Comparison of ENCODE assay signal across 23 cellular contexts in the genomic region with DNA sequence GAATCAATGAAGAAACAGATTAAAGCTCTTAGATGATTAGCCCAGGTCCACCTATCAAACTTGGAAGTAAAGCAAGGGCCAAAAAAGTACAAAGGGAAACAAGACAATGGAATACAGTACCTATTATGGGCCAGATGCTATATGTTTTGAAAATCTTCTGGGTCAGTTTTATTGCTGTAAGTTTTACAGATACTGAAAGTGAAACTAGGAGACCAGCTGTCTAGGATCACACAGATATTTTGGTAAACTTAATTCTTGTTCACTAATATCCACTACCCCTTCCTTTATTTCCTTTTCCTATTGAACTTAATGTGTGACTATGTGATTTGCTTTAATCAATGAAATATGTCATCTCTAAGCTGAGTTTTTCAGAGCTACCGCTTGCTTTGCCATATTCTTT.
A peak's percentile ranks its signal among the peaks of the same experiment; 100 is the strongest.
DNase-seq lines count a peak whose midpoint lies in the region; ATAC-seq and TF ChIP-seq lines count a peak whose summit lies in the region.
"Had no signal": no experiment of that assay in that cellular context is flagged by ENCODE, and none has a peak within 500 bp of the region (broad histone marks: within the 10 kb centered on the region; RNA-seq: fewer than 3 reads in every experiment).

No MANE protein-coding gene starts in this region.

- peak overlapping the region; percentile 35 for H2AFZ ChIP-seq in HCT116 (ENCODE audit: low read depth, low read length, poor library complexity, severe bottlenecking)

- H3K4me3 ChIP-seq in HCT116 (replicated peaks in 1 of 2; ENCODE audit: low read depth in 1 of 2, low read length in 2 of 2): no peak overlapping the region
- H3K4me3 ChIP-seq: left lung, pancreas, SK-N-MC had no signal

- H3K4me3 Mint-ChIP-seq in activated T-cell treated with anti-CD3 and anti-CD28 coated beads, Interleukin-2, amount 50 U/mL, for 4 hours: no peak overlapping the region
- H3K4me3 Mint-ChIP-seq: activated CD4-positive, alpha-beta memory T cell treated with anti-CD3 and anti-CD28 coated beads for 36 hours; immature natural killer cell; natural killer cell treated with Interleukin-12 subunit alpha and Interleukin-12 subunit beta and Interleukin-15 and Interleukin-18, amount 100 ng/mL, for 72 hours; type B pancreatic cell had no signal

- H3K27ac ChIP-seq in HCT116 (ENCODE audit: low read depth, low read length): no peak overlapping the region
- H3K27ac ChIP-seq: left lung, pancreas, SK-N-MC had no signal

- H3K4me2 ChIP-seq in HCT116 (ENCODE audit: low read length): no peak overlapping the region

- H3K36me3 ChIP-seq in HCT116 (ENCODE audit: control insufficient read depth in 1 of 2, insufficient read depth in 2 of 2, low read length in 2 of 2): no peaks in the 10 kb centered on the region
- H3K36me3 ChIP-seq: left lung, pancreas had no signal

- H3K4me1 Mint-ChIP-seq in activated T-cell treated with anti-CD3 and anti-CD28 coated beads, Interleukin-2, amount 50 U/mL, for 4 hours (ENCODE audit: low read depth): no peaks in the 10 kb centered on the region
- H3K4me1 Mint-ChIP-seq: immature natural killer cell had no signal

- H3K36me3 Mint-ChIP-seq in activated T-cell treated with anti-CD3 and anti-CD28 coated beads, Interleukin-2, amount 50 U/mL, for 4 hours (ENCODE audit: insufficient read depth): no peaks in the 10 kb centered on the region
- H3K36me3 Mint-ChIP-seq: activated CD4-positive, alpha-beta memory T cell treated with anti-CD3 and anti-CD28 coated beads for 36 hours; immature natural killer cell; natural killer cell treated with Interleukin-12 subunit alpha and Interleukin-12 subunit beta and Interleukin-15 and Interleukin-18, amount 100 ng/mL, for 72 hours; type B pancreatic cell had no signal

- H3K27me3 ChIP-seq in HCT116 (ENCODE audit: insufficient read depth, low read length): no peaks in the 10 kb centered on the region
- H3K27me3 ChIP-seq: left lung, pancreas had no signal

- intact Hi-C loops in HCT116 (cut with micrococcal nuclease): no loop called here

- no peak overlapping the region for H3K9ac ChIP-seq in HCT116 (ENCODE audit: low read length)

- no peak for ATAC-seq in HCT116
- no peak for ATAC-seq in omental fat pad (ENCODE audit: low FRiP score)
- ATAC-seq in activated T-cell treated with anti-CD3 and anti-CD28 coated beads, Interleukin-2, amount 50 U/mL, for 4 hours: no peak
- ATAC-seq: left lung; natural killer cell treated with Interleukin-12 subunit alpha and Interleukin-12 subunit beta and Interleukin-15 and Interleukin-18, amount 100 ng/mL, for 72 hours; pancreas; right cardiac atrium had no signal

- H3K9me2 ChIP-seq in HCT116 (ENCODE audit: insufficient read depth): no peaks in the 10 kb centered on the region

- peak; percentile 6 for DNase-seq in GM03348 (ENCODE audit: low spot score)
- DNase-seq in HCT116 (ENCODE audit: low read depth, low spot score): no peak
- DNase-seq in OCI-M1 (lab: John Stamatoyannopoulos, UW): peak; percentile 79
- DNase-seq in iris pigment epithelial cell (ENCODE audit: low read depth): peak; percentile 38
- DNase-seq in superior temporal gyrus (ENCODE audit: extremely low spot score): no peak
- no peak for DNase-seq in omental fat pad (ENCODE audit: low spot score)
- DNase-seq in activated T-cell treated with anti-CD3 and anti-CD28 coated beads, Interleukin-2, amount 50 U/mL, for 4 hours: no peak
- DNase-seq in anterior cingulate cortex (lab: John Stamatoyannopoulos, UW): no peak
- DNase-seq: activated CD4-positive, alpha-beta memory T cell treated with anti-CD3 and anti-CD28 coated beads for 36 hours; activated T-cell treated with anti-CD3 and anti-CD28 coated beads for 4 hours; amygdala; Caco-2; central memory CD4-positive, alpha-beta T cell; DND-41; immature natural killer cell; left lung; NCI-H1105 treated with DMSO at 0.1 percent for 48 hours; pancreas; T-helper 9 cell had no signal

- RAD21 ChIA-PET in HCT116 (lab: Charles Lee; ENCODE audit: low non-redundant PET in 1 of 2, low total read pairs in 2 of 2, uncharacterized antibody in 2 of 2, unreplicated experiment in 2 of 2): no interaction called here

- H3K4me1 ChIP-seq in HCT116 (ENCODE audit: control insufficient read depth in 1 of 2, insufficient read depth in 2 of 2, low read length in 2 of 2): no peaks in the 10 kb centered on the region
- H3K4me1 ChIP-seq: Caco-2, left lung, pancreas had no signal

- TF ChIP-seq CTCF in HCT116 (IDR thresholded peaks at IDR 0.05 in 2 of 3, conservative IDR thresholded peaks at IDR 0.05 in 1 of 3; ENCODE audit: borderline replicate concordance in 1 of 3, insufficient read depth in 1 of 3, low read depth in 2 of 3, low read length in 2 of 3) (no peak), omental fat pad (IDR thresholded peaks at IDR 0.05) (no peak)

- TF ChIP-seq POLR2A in HCT116 (IDR thresholded peaks at IDR 0.05; ENCODE audit: borderline replicate concordance, extremely low read depth, insufficient read depth, insufficient read length): no peak

- H3K9me3 Mint-ChIP-seq in activated T-cell treated with anti-CD3 and anti-CD28 coated beads, Interleukin-2, amount 50 U/mL, for 4 hours: no peaks in the 10 kb centered on the region
- H3K9me3 Mint-ChIP-seq: activated CD4-positive, alpha-beta memory T cell treated with anti-CD3 and anti-CD28 coated beads for 36 hours; type B pancreatic cell had no signal

- POLR2A ChIA-PET in HCT116 (lab: Charles Lee): no interaction called here

- no peaks in the 10 kb centered on the region for H3K27me3 Mint-ChIP-seq in activated T-cell treated with anti-CD3 and anti-CD28 coated beads, Interleukin-2, amount 50 U/mL, for 4 hours (ENCODE audit: low read depth)
- H3K27me3 Mint-ChIP-seq: activated CD4-positive, alpha-beta memory T cell treated with anti-CD3 and anti-CD28 coated beads for 36 hours; natural killer cell treated with Interleukin-12 subunit alpha and Interleukin-12 subunit beta and Interleukin-15 and Interleukin-18, amount 100 ng/mL, for 72 hours; type B pancreatic cell had no signal

- no peak for TF ChIP-seq RAD21 in HCT116 (IDR thresholded peaks at IDR 0.05; ENCODE audit: low read depth)

- CTCF ChIA-PET in HCT116 (lab: Charles Lee): no interaction called here

- no peaks in the 10 kb centered on the region for H4K20me1 ChIP-seq in HCT116 (ENCODE audit: insufficient read depth)

- no peaks in the 10 kb centered on the region for H3K79me2 ChIP-seq in HCT116 (ENCODE audit: insufficient read depth, low read length)

- no peaks in the 10 kb centered on the region for H3K9me3 ChIP-seq in HCT116 (ENCODE audit: control insufficient read depth in 1 of 2, insufficient read depth in 1 of 2, low read depth in 1 of 2, low read length in 2 of 2)
- H3K9me3 ChIP-seq: Caco-2, pancreas had no signal

- no TSS peak for BruUV-seq in HCT116 (replicated peaks; lab: Mats Ljungman, UMichigan)

TF ChIP-seq in HCT116, 20 proteins besides CTCF, POLR2A, EP300 and RAD21:
- TF ChIP-seq YY1 (IDR thresholded peaks at IDR 0.05; ENCODE audit: extremely low read depth, insufficient replicate concordance, low read depth, low read length) (no peak), JUND (IDR thresholded peaks at IDR 0.05) (no peak), ZNF274 (IDR thresholded peaks at IDR 0.05; ENCODE audit: low read depth, low read length) (no peak), ELF1 (IDR thresholded peaks at IDR 0.05; ENCODE audit: borderline replicate concordance, low read depth) (no peak), EZH2 (IDR thresholded peaks at IDR 0.05) (no peak), TCF7L2 (IDR thresholded peaks at IDR 0.05; ENCODE audit: borderline replicate concordance, extremely low read depth, insufficient read depth, insufficient read length) (no peak), SP1 (IDR thresholded peaks at IDR 0.05; ENCODE audit: low read depth) (no peak), CEBPB (IDR thresholded peaks at IDR 0.05; ENCODE audit: low read depth) (no peak), EGR1 (IDR thresholded peaks at IDR 0.05; ENCODE audit: low read depth) (no peak)
- TF ChIP-seq, protein P1, sequence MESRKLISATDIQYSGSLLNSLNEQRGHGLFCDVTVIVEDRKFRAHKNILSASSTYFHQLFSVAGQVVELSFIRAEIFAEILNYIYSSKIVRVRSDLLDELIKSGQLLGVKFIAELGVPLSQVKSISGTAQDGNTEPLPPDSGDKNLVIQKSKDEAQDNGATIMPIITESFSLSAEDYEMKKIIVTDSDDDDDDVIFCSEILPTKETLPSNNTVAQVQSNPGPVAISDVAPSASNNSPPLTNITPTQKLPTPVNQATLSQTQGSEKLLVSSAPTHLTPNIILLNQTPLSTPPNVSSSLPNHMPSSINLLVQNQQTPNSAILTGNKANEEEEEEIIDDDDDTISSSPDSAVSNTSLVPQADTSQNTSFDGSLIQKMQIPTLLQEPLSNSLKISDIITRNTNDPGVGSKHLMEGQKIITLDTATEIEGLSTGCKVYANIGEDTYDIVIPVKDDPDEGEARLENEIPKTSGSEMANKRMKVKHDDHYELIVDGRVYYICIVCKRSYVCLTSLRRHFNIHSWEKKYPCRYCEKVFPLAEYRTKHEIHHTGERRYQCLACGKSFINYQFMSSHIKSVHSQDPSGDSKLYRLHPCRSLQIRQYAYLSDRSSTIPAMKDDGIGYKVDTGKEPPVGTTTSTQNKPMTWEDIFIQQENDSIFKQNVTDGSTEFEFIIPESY (IDR thresholded peaks at IDR 0.05; ENCODE audit: extremely low read depth, insufficient replicate concordance, low read length): no peak
- TF ChIP-seq, protein P2, sequence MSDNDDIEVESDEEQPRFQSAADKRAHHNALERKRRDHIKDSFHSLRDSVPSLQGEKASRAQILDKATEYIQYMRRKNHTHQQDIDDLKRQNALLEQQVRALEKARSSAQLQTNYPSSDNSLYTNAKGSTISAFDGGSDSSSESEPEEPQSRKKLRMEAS (IDR thresholded peaks at IDR 0.05): no peak
TF ChIP-seq in HCT116: peak in this region for 0.

Comparison
In these comparisons a context has a peak if more than half of its experiments do, and no peak if none do; other contexts are left out.
1. DNase-seq: peak in GM03348 (single experiment), OCI-M1 (single experiment) and iris pigment epithelial cell (single experiment); none in HCT116 (single experiment), superior temporal gyrus (single experiment), omental fat pad (single experiment), activated T-cell treated with anti-CD3 and anti-CD28 coated beads, Interleukin-2, amount 50 U/mL, for 4 hours (single experiment) and anterior cingulate cortex (0 of 58).